ENCODE assay signal across 15 cellular contexts in the genomic region with DNA sequence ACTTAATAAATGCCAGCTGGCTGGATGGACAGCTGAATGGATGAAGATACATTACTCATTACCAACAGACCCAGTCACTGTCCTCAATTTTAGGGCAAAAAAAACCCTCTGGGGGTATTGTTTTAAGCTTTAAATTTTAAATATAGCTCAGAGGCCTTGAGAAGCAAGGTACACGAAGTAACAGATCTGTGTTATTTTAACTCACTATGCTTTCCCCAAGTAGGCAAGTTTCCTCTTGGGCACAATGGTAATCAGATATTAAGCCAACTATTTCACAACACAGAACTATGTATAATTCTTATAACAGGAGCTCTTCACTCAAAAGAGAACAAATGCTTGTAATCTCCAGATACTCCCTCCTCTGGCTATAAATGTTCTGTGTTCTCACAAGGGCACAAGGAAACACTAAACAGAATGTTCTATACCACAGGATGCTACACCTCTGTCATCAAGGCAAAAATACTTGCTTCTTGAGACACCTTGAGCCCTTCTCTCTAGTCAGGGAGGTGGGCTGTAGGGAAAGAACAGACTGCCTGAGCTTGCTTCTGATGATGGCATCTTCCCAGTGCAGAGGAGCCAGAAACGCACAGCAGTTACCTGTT.
A peak's percentile ranks its signal among the peaks of the same experiment; 100 is the strongest.
DNase-seq lines count a peak whose midpoint lies in the region; ATAC-seq and TF ChIP-seq lines count a peak whose summit lies in the region.
"Had no signal": no experiment of that assay in that cellular context is flagged by ENCODE, and none has a peak within 500 bp of the region (broad histone marks: within the 10 kb centered on the region; RNA-seq: fewer than 3 reads in every experiment).

No MANE protein-coding gene starts in this region.

- no TSS peak for BruUV-seq in OCI-LY7 (replicated peaks; lab: Mats Ljungman, UMichigan)

- ATAC-seq in GM18867 (IDR thresholded peaks at IDR 0.05; ENCODE audit: unreplicated experiment), result peak; percentile 8
- ATAC-seq in HG03097 (IDR thresholded peaks at IDR 0.05; ENCODE audit: low FRiP score, unreplicated experiment), result no peak

- H3K27ac ChIP-seq in OCI-LY7 (ENCODE audit: low read depth, low read length, poor library complexity, severe bottlenecking), result no peak overlapping the region

- H3K9me2 ChIP-seq in OCI-LY7 (ENCODE audit: insufficient read depth, low read length), result no peaks in the 10 kb centered on the region

- no peak for DNase-seq in OCI-LY7 (ENCODE audit: low spot score)
- peak; percentile 67 for DNase-seq in fibroblast of gingiva (ENCODE audit: low read depth)
- peak; percentile 29 for DNase-seq in skeletal muscle cell (ENCODE audit: low read depth)
- DNase-seq in BE2C, result no peak
- DNase-seq in NCI-H128 (lab: John Stamatoyannopoulos, UW; ENCODE audit: unreplicated experiment), result no peak
- DNase-seq: COR-L47, GF-D8, KBM-7, MG63, NCI-H1092, NCI-H1694, NCI-H510A treated with DMSO at 0.1 percent for 48 hours, SHP77 treated with DMSO at 0.1 percent for 48 hours had no signal

- H3K79me2 ChIP-seq in OCI-LY7 (ENCODE audit: insufficient read depth, low read depth, low read length), result no peaks in the 10 kb centered on the region

- H4K20me1 ChIP-seq in OCI-LY7 (ENCODE audit: insufficient read depth, low read length), result no peaks in the 10 kb centered on the region

- TF ChIP-seq CTCF in OCI-LY7 (conservative IDR thresholded peaks at IDR 0.05; ENCODE audit: low read length), result no peak
- TF ChIP-seq CTCF in BE2C (IDR thresholded peaks at IDR 0.05; ENCODE audit: low read depth, low read length), result no peak

- POLR2A ChIA-PET in OCI-LY7 (lab: Charles Lee), result interaction anchor here (0.8 to 11.8 kb wide), 7 partner anchors 9 to 72 kb away, joined by 3 to 126 read pairs (median 3); no protein-coding TSS in a partner anchor

- peaks cover 33% of the 10 kb centered on the region for H3K4me1 ChIP-seq in OCI-LY7 (ENCODE audit: insufficient read depth, low read length, poor library complexity, severe bottlenecking)
- H3K4me1 ChIP-seq in BE2C, result no peaks in the 10 kb centered on the region

- intact Hi-C loops in OCI-LY7 (cut with micrococcal nuclease; ENCODE audit: unreplicated experiment), result no loop called here

- peak overlapping the region; percentile 59 for H2AFZ ChIP-seq in OCI-LY7 (ENCODE audit: low read length)

- no peaks in the 10 kb centered on the region for H3K27me3 ChIP-seq in BE2C
- H3K27me3 ChIP-seq: MG63 had no signal

- no peak overlapping the region for H3K4me3 ChIP-seq in OCI-LY7 (ENCODE audit: low read depth, low read length, poor library complexity, severe bottlenecking)
- H3K4me3 ChIP-seq in skeletal muscle cell (ENCODE audit: low read depth, low read length), result no peak overlapping the region
- H3K4me3 ChIP-seq in BE2C (ENCODE audit: low read depth, low read length), result no peak overlapping the region
- H3K4me3 ChIP-seq: MG63 had no signal

- CTCF ChIA-PET in OCI-LY7 (lab: Charles Lee; ENCODE audit: unreplicated experiment), result interaction anchor here (0.6 to 2.7 kb wide), 5 partner anchors 9 to 1163 kb away, joined by 3 to 9 read pairs (median 5); no protein-coding TSS in a partner anchor

- H3K4me2 ChIP-seq in OCI-LY7 (ENCODE audit: low read length), result peak overlapping the region; percentile 12; the same call in 1 of the 2 replicates

- H3K9me3 ChIP-seq in OCI-LY7 (ENCODE audit: low read length) (no peaks in the 10 kb centered on the region), BE2C (no peaks in the 10 kb centered on the region)
- H3K9me3 ChIP-seq: MG63 had no signal

- no peaks in the 10 kb centered on the region for H3K36me3 ChIP-seq in OCI-LY7 (ENCODE audit: insufficient read depth, low read length)
- no peaks in the 10 kb centered on the region for H3K36me3 ChIP-seq in BE2C
- H3K36me3 ChIP-seq: MG63 had no signal

Comparison
In these comparisons a context has a peak if more than half of its experiments do, and no peak if none do; other contexts are left out.
1. DNase-seq: peak in fibroblast of gingiva (single experiment) and skeletal muscle cell (single experiment); none in OCI-LY7 (single experiment), BE2C (single experiment) and NCI-H128 (single experiment).